Comparison of ENCODE assay signal across 1 cellular context in the genomic region with DNA sequence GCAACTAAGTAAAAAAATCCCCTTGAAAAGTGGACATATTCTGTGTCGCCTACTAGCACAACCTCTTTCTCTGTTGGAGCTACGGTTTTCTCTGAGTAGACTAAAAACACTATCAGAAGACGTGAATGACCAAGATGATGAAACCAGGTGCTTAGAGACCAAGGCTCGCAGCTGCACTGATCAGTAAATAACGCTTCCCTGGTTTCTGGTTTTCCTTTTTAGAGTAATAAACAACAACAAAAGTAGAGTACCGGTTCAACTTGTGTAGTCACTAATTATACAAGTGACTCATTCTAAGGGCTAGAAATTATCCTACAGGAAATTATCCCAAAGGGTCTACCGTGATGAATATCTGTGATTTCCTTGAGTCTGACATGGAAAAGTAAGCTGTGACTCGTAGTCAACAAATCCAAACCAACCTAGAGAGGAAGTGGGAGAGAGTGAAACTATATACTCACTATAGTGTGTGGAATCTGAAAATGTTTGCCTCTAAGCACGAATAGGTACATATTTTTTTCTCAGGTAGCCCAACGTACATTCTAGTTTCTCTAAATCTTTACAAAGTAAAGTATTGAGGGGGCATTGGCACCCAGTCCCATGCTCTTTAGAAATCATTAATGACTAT.
A peak's percentile ranks its signal among the peaks of the same experiment; 100 is the strongest.
TF ChIP-seq lines count a peak whose summit lies in the region.

No MANE protein-coding gene starts in this region.

TF ChIP-seq in IMR-90, 13 proteins besides CTCF, POLR2A, EP300 and RAD21:
- TF ChIP-seq MXI1 (IDR thresholded peaks at IDR 0.05; ENCODE audit: borderline replicate concordance, low read depth, low read length) (no peak), MAZ (IDR thresholded peaks at IDR 0.05; ENCODE audit: borderline replicate concordance, low read depth, low read length) (no peak), BHLHE40 (IDR thresholded peaks at IDR 0.05; ENCODE audit: low read depth, low read length) (no peak), CHD1 (IDR thresholded peaks at IDR 0.05; ENCODE audit: low read depth, low read length) (no peak), USF2 (IDR thresholded peaks at IDR 0.05; ENCODE audit: low read depth, low read length) (no peak), CEBPB (IDR thresholded peaks at IDR 0.05; ENCODE audit: low read depth, low read length) (no peak), NFE2L2 (IDR thresholded peaks at IDR 0.05; ENCODE audit: low read depth, low read length) (no peak), FOS (IDR thresholded peaks at IDR 0.05; ENCODE audit: low read depth, low read length) (0 out of 2 replicates have a peak, but pooled peaks have one; percentile 11)
